ENCODE assay signal across 8 cellular contexts in the genomic region with DNA sequence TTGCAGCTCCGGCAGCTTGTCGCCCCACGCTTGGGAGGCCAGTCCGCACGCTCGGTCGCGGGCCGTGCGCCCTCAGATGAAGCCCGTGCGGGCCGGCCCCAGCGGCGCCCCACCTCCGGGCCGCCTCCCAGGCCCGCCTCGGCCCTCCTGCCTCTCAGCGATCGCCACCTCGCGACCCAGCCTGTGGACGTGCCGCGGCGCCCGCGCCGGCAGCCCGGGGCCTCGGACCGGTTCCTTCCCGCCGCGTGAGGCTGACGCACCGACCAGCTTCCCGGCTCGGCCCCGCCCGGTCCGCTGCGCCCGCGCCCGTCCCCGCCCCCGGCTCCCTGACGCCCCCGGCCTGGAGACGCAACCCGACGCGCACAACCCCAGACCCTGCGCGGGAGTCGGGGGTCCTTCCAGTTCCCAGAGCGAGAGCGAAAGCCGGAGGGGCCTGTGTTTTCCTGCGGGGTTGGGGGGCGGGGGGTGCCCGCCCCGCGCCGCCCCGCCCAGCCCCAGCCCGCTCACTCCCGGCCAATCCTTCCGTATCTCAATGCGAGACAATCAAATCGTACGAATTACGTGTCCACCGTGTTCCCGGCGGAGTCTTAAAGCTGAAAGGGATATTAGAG. TPM values are rescaled to one million over a fixed set of nuclear protein-coding genes. Genes with fewer than 3 reads are reported as not detected.
DNase-seq lines count a peak whose midpoint lies in the region; ATAC-seq and TF ChIP-seq lines count a peak whose summit lies in the region.

Gene ERO1A (minus strand): TSS at position 78 of the 611 bp plus-strand sequence. CDS start 77 bp downstream, at position 1.

- H3K27ac ChIP-seq in VCaP (peak within 1 kb of the TSS; percentile 93), mammary epithelial cell (ENCODE audit: insufficient read depth, low read depth, low read length) (peak within 1 kb of the TSS; percentile 80)

- H3K79me2 ChIP-seq in mammary epithelial cell (ENCODE audit: insufficient read depth, low read length) = peaks cover 48% of the 10 kb centered on the region

- H3K4me2 ChIP-seq in mammary epithelial cell (ENCODE audit: insufficient read depth, low read depth, low read length) = peak within 1 kb of the TSS; percentile 86

- no peaks in the 10 kb centered on the region for H3K9me3 Mint-ChIP-seq in immature natural killer cell

- H4K20me1 ChIP-seq in mammary epithelial cell (ENCODE audit: insufficient read depth, low read length) = peaks cover 8% of the 10 kb centered on the region

- TF ChIP-seq CTCF in VCaP (conservative IDR thresholded peaks at IDR 0.05) (no peak), mammary epithelial cell (conservative IDR thresholded peaks at IDR 0.05 in 1 of 2, IDR thresholded peaks at IDR 0.05 in 1 of 2; ENCODE audit: extremely low read depth in 1 of 2, insufficient read depth in 1 of 2, low read depth in 1 of 2, low read length in 2 of 2) (no peak)

- CTCF ChIA-PET in mammary epithelial cell (lab: Charles Lee; ENCODE audit: low non-redundant PET) = interaction anchor here (0.5 to 0.7 kb wide), 2 partner anchors 310 to 1417 kb away, joined by 3 to 14 read pairs; no protein-coding TSS in a partner anchor

- peak within 1 kb of the TSS; percentile 97 to 100 (median 98) for H3K4me3 Mint-ChIP-seq in immature natural killer cell

- DNase-seq in A172 (ENCODE audit: low spot score) = peak; percentile 57
- peak; percentile 71 to 82 for DNase-seq in NCI-H2081 (lab: John Stamatoyannopoulos, UW)
- peak; percentile 92 for DNase-seq in mammary epithelial cell
- DNase-seq in immature natural killer cell = peak; percentile 70 to 74 (median 73)
- peak; percentile 45 for DNase-seq in smooth muscle cell of the brain vasculature (ENCODE audit: low read depth, low spot score)

- peaks cover 36% of the 10 kb centered on the region for H3K4me1 ChIP-seq in mammary epithelial cell (ENCODE audit: insufficient read depth, low read length)

- under 1% methylated on average over 19 of the region's 78 CpGs for WGBS in mammary epithelial cell (ENCODE audit: low coverage, missing lambda C conversion rate)

- peaks cover 0 to 10% (median 2%) of the 10 kb centered on the region in 3 donors for H3K27me3 Mint-ChIP-seq in immature natural killer cell (ENCODE audit: low read depth in 3 of 3)

- H3K27me3 ChIP-seq in mammary epithelial cell (ENCODE audit: insufficient read depth, low read length) = no peaks in the 10 kb centered on the region

- peaks cover 23 to 46% of the 10 kb centered on the region in 2 donors for H3K4me1 Mint-ChIP-seq in immature natural killer cell

- dilution Hi-C loops in mammary epithelial cell (cut with HindIII; ENCODE audit: low sequenced_read_pairs) = no loop called here

- H3K36me3 ChIP-seq in mammary epithelial cell (ENCODE audit: insufficient read depth, low read length) = no peaks in the 10 kb centered on the region

- H3K9ac ChIP-seq in mammary epithelial cell (ENCODE audit: insufficient read depth, low read length) = peak within 1 kb of the TSS; percentile 95

- in situ Hi-C loops in mammary epithelial cell (cut with MboI; ENCODE audit: low sequenced_read_pairs in 2 of 2) = no loop called here

- H3K27ac Mint-ChIP-seq in immature natural killer cell = peak within 1 kb of the TSS; percentile 92 to 97 (median 95)

- ATAC-seq in GM18519 (IDR thresholded peaks at IDR 0.05; ENCODE audit: low FRiP score, unreplicated experiment) = peak; percentile 45
- peak; percentile 63 for ATAC-seq in HG03039 (IDR thresholded peaks at IDR 0.05; ENCODE audit: unreplicated experiment)

- peak within 1 kb of the TSS; percentile 57 to 98 (median 87) for H3K4me3 ChIP-seq in mammary epithelial cell (replicated peaks in 1 of 3; ENCODE audit: insufficient read depth in 1 of 3, low read depth in 2 of 3, low read length in 3 of 3)

- no TSS peak for BruUV-seq in mammary epithelial cell (replicated peaks; lab: Mats Ljungman, UMichigan)

- H3K9me3 ChIP-seq in mammary epithelial cell (replicated peaks; ENCODE audit: insufficient read depth, low read length) = no peaks in the 10 kb centered on the region

- intact Hi-C loops in mammary epithelial cell (cut with micrococcal nuclease) = loop anchor here (1.0 kb wide), 1 partner anchor 12 kb away; the partner anchor contains the start of gene PSMC6

- H2AFZ ChIP-seq in mammary epithelial cell (ENCODE audit: low read depth, low read length) = peak within 1 kb of the TSS; percentile 82

- H3K36me3 Mint-ChIP-seq in immature natural killer cell = no peaks in the 10 kb centered on the region

RNA-seq across cellular contexts. Expression of gene ERO1A, which starts in this region (rescaled TPM):
- total RNA-seq in A172 (2014; rRNA removed; shearing (Covaris generic)) = 38.9 and 49.2 TPM in 2 replicates
- 100 to 1,000 TPM in 1 of 2 donors, 10 to 100 TPM in 1; 67.5 to 160 TPM for total RNA-seq in mammary epithelial cell
- 77.2 TPM for polyA plus RNA-seq in mammary epithelial cell
- 67.3 TPM for polyA minus RNA-seq in mammary epithelial cell
- 10 to 100 TPM; 19.3 to 25.8 (median 25.1) TPM for polyA plus RNA-seq in immature natural killer cell

Comparison
In these comparisons a context has a peak if more than half of its experiments do, and no peak if none do; other contexts are left out.
1. Peak in every context shown above with its lines: DNase-seq, ATAC-seq, H3K4me3 ChIP-seq and H3K27ac ChIP-seq.